Comparison of ENCODE assay signal across 8 cellular contexts in genomic region chr1:89822109-89822962, GRCh38. TPM values are rescaled to one million over a fixed set of nuclear protein-coding genes. Genes with fewer than 3 reads are reported as not detected.
DNase-seq lines count a peak whose midpoint lies in the region; ATAC-seq and TF ChIP-seq lines count a peak whose summit lies in the region.

No MANE protein-coding gene starts in this region.

- H3K4me3 Mint-ChIP-seq in activated B cell treated with CpG ODN at 0.5 μM for 24 hours = peak overlapping the region; percentile 95
- peak overlapping the region; percentile 92 to 96 for H3K4me3 Mint-ChIP-seq in stimulated activated naive CD8-positive, alpha-beta T cell treated with anti-CD3 and anti-CD28 coated beads, Interleukin-15, amount 100 ng/mL, for 72 hours

- H3K27ac ChIP-seq in A673 (ENCODE audit: low read depth, low read length, poor library complexity, severe bottlenecking) = peak overlapping the region; percentile 89

- no peaks in the 10 kb centered on the region for H3K27me3 Mint-ChIP-seq in activated B cell treated with CpG ODN at 0.5 μM for 24 hours
- no peaks in the 10 kb centered on the region for H3K27me3 Mint-ChIP-seq in stimulated activated naive CD8-positive, alpha-beta T cell treated with anti-CD3 and anti-CD28 coated beads, Interleukin-15, amount 100 ng/mL, for 72 hours

- TF ChIP-seq CTCF in A673 (conservative IDR thresholded peaks at IDR 0.05; ENCODE audit: low read depth, low read length) = no peak
- no peak for TF ChIP-seq CTCF in activated B cell treated with CpG ODN at 0.5 μM for 24 hours (IDR thresholded peaks at IDR 0.05)

- CTCF ChIA-PET in A673 (lab: Charles Lee) (no interaction called here), activated B cell treated with CpG ODN at 0.5 μM for 24 hours (lab: Charles Lee) (interaction anchor here (0.9 to 2.9 kb wide), 3 partner anchors 18 to 59 kb away, joined by 3 to 14 read pairs (median 9); no protein-coding TSS in a partner anchor)

- H3K36me3 ChIP-seq in A673 (ENCODE audit: insufficient read depth, low read length, poor library complexity, severe bottlenecking) (peaks cover 8% of the 10 kb centered on the region), H7 (replicated peaks; ENCODE audit: control insufficient read depth, insufficient read depth, low read length) (no peaks in the 10 kb centered on the region; the same call in 1 of the 2 replicates)

- peaks cover 39% of the 10 kb centered on the region for H3K4me1 ChIP-seq in A673 (ENCODE audit: insufficient read depth, low read length, poor library complexity, severe bottlenecking)

- H3K27me3 ChIP-seq in A673 (replicated peaks; ENCODE audit: insufficient read depth, low read depth, low read length, poor library complexity) = no peaks in the 10 kb centered on the region
- peaks cover 9% of the 10 kb centered on the region for H3K27me3 ChIP-seq in H7 (ENCODE audit: control insufficient read depth, insufficient read depth, low read length)

- no peak for ATAC-seq in activated B cell treated with CpG ODN at 0.5 μM for 24 hours (ENCODE audit: low read depth)
- ATAC-seq in stimulated activated naive CD8-positive, alpha-beta T cell treated with anti-CD3 and anti-CD28 coated beads, Interleukin-15, amount 100 ng/mL, for 72 hours = no peak
- no peak for ATAC-seq in HG02588 (IDR thresholded peaks at IDR 0.05; ENCODE audit: unreplicated experiment)

- peaks cover 43% of the 10 kb centered on the region for H3K4me1 Mint-ChIP-seq in activated B cell treated with CpG ODN at 0.5 μM for 24 hours
- peaks cover 61% of the 10 kb centered on the region for H3K4me1 Mint-ChIP-seq in stimulated activated naive CD8-positive, alpha-beta T cell treated with anti-CD3 and anti-CD28 coated beads, Interleukin-15, amount 100 ng/mL, for 72 hours

- H3K36me3 Mint-ChIP-seq in activated B cell treated with CpG ODN at 0.5 μM for 24 hours (ENCODE audit: low read depth) = peaks cover 12% of the 10 kb centered on the region

- H3K4me3 ChIP-seq in A673 (ENCODE audit: low read depth, low read length, poor library complexity, severe bottlenecking) (peak overlapping the region; percentile 86), H7 (ENCODE audit: insufficient read depth, low read depth, low read length) (peak overlapping the region; percentile 100), iPS-11a (ENCODE audit: low read depth, low read length) (peak overlapping the region; percentile 88)

- POLR2A ChIA-PET in A673 (lab: Charles Lee; ENCODE audit: low non-redundant PET) = interaction anchor here (0.6 to 0.7 kb wide), 3 partner anchors 26 to 60 kb away, joined by 3 to 8 read pairs (median 4); no protein-coding TSS in a partner anchor
- POLR2A ChIA-PET in activated B cell treated with CpG ODN at 0.5 μM for 24 hours (lab: Charles Lee) = interaction anchor here (0.7 to 4.0 kb wide), 17 partner anchors 10 to 298 kb away, joined by 3 to 81 read pairs (median 5); partner anchors contain the start of genes LRRC8B and ZNF326

- H3K9me3 Mint-ChIP-seq in activated B cell treated with CpG ODN at 0.5 μM for 24 hours = no peaks in the 10 kb centered on the region
- H3K9me3 Mint-ChIP-seq in stimulated activated naive CD8-positive, alpha-beta T cell treated with anti-CD3 and anti-CD28 coated beads, Interleukin-15, amount 100 ng/mL, for 72 hours = no peaks in the 10 kb centered on the region

- H3K27ac Mint-ChIP-seq in activated B cell treated with CpG ODN at 0.5 μM for 24 hours = peak overlapping the region; percentile 96
- peak overlapping the region; percentile 92 for H3K27ac Mint-ChIP-seq in stimulated activated naive CD8-positive, alpha-beta T cell treated with anti-CD3 and anti-CD28 coated beads, Interleukin-15, amount 100 ng/mL, for 72 hours

- H3K9me3 ChIP-seq in A673 (ENCODE audit: low read depth, low read length, poor library complexity, severe bottlenecking) = no peaks in the 10 kb centered on the region

- BruUV-seq in A673 (replicated peaks; lab: Mats Ljungman, UMichigan) = TSS peak; percentile 40

- DNase-seq in A673 (ENCODE audit: low spot score) (no peak), H7 (peak; percentile 70), activated B cell treated with CpG ODN at 0.5 μM for 24 hours (no peak), HUDEP-2 (lab: John Stamatoyannopoulos, UW; ENCODE audit: unreplicated experiment in 76 of 76) (no peak), nucleus accumbens (lab: John Stamatoyannopoulos, UW) (no peak)
- no peak for DNase-seq in stimulated activated naive CD8-positive, alpha-beta T cell treated with anti-CD3 and anti-CD28 coated beads, Interleukin-15, amount 100 ng/mL, for 72 hours

- intact Hi-C loops in A673 (cut with micrococcal nuclease; ENCODE audit: unreplicated experiment) = loop anchor here (5.0 kb wide), 2 partner anchors 85 to 165 kb away; no protein-coding TSS in a partner anchor
- intact Hi-C loops in activated B cell treated with CpG ODN at 0.5 μM for 24 hours (cut with micrococcal nuclease) = no loop called here

RNA-seq across cellular contexts. Expression of gene LRRC8D, which starts 1.5 kb away (rescaled TPM):
- total RNA-seq in A673 (2021) = 59.4 and 67.5 TPM in 2 replicates
- 44.9 and 46.7 TPM in 2 replicates for total RNA-seq in H7 (2014; rRNA removed; shearing (Covaris generic))
- 31.3 and 36.0 TPM in 2 replicates for total RNA-seq in activated B cell treated with CpG ODN at 0.5 μM for 24 hours
